Comparison of ENCODE assay signal across 22 cellular contexts in genomic region chr12:47982311-47982710, GRCh38. TPM values are rescaled to one million over a fixed set of nuclear protein-coding genes. Genes with fewer than 3 reads are reported as not detected.
"Had no signal": no experiment of that assay in that cellular context is flagged by ENCODE, and none has a peak within 500 bp of the region (broad histone marks: within the 10 kb centered on the region; RNA-seq: fewer than 3 reads in every experiment).

No MANE protein-coding gene starts in this region.

- H3K27ac ChIP-seq: brain microvascular endothelial cell had no signal

- DNase-seq: activated CD8-positive, alpha-beta memory T cell treated with anti-CD3 and anti-CD28 coated beads, Interleukin-2, amount 50 U/mL, for 4 hours; activated CD8-positive, alpha-beta T cell treated with anti-CD3 and anti-CD28 coated beads for 36 hours; activated gamma-delta T cell treated with Interleukin-2 at 50 U/mL for 16 hours; activated naive CD4-positive, alpha-beta T cell treated with anti-CD3 and anti-CD28 coated beads, Interleukin-2, amount 10 ng/mL, durations not matched to agents 7 days and 5 days; activated naive CD8-positive, alpha-beta T cell treated with anti-CD3 and anti-CD28 coated beads for 36 hours; activated T-cell treated with anti-CD3 and anti-CD28 coated beads, Interleukin-2, amount 50 U/mL, for 72 hours; brain microvascular endothelial cell; cerebellar nuclear complex; Karpas-422; NCI-H1105 treated with DMSO at 0.1 percent for 48 hours; NCI-H146; NCI-H187 treated with DMSO at 0.1 percent for 48 hours; NCI-H2081 treated with DMSO at 0.1 percent for 48 hours; NCI-H510A treated with DMSO at 0.1 percent for 48 hours; NCI-H69; PC-3; SHP77 treated with DMSO at 0.1 percent for 48 hours; T-helper 17 cell; T-helper 9 cell had no signal

- H3K4me3 ChIP-seq: K562 had no signal

- ATAC-seq: activated CD8-positive, alpha-beta T cell treated with anti-CD3 and anti-CD28 coated beads for 36 hours; activated T-cell treated with anti-CD3 and anti-CD28 coated beads, Interleukin-2, amount 50 U/mL, for 72 hours; PC-3; T-helper 17 cell; WTC11 had no signal

- H3K36me3 Mint-ChIP-seq: activated naive CD4-positive, alpha-beta T cell treated with anti-CD3 and anti-CD28 coated beads, Interleukin-2, amount 10 ng/mL, durations not matched to agents 7 days and 5 days; activated naive CD8-positive, alpha-beta T cell treated with anti-CD3 and anti-CD28 coated beads for 36 hours; WTC11 had no signal

- H3K36me3 ChIP-seq: brain microvascular endothelial cell had no signal

- H3K27ac Mint-ChIP-seq: activated CD8-positive, alpha-beta T cell treated with anti-CD3 and anti-CD28 coated beads for 36 hours; activated naive CD4-positive, alpha-beta T cell treated with anti-CD3 and anti-CD28 coated beads, Interleukin-2, amount 10 ng/mL, durations not matched to agents 7 days and 5 days; activated naive CD8-positive, alpha-beta T cell treated with anti-CD3 and anti-CD28 coated beads for 36 hours; activated T-cell treated with anti-CD3 and anti-CD28 coated beads, Interleukin-2, amount 50 U/mL, for 72 hours; activated T-helper 2 cell treated with anti-CD3 and anti-CD28 coated beads, Interferon-gamma antibody, Interleukin-2, Interleukin-4, amounts not matched to agents 10 μg/mL and 5 μg/mL and 100 μg/mL, durations not matched to agents 14 hours and 24 hours and 36 hours; T-helper 17 cell; WTC11 had no signal

- H3K4me1 Mint-ChIP-seq: activated naive CD4-positive, alpha-beta T cell treated with anti-CD3 and anti-CD28 coated beads, Interleukin-2, amount 10 ng/mL, durations not matched to agents 7 days and 5 days; activated naive CD8-positive, alpha-beta T cell treated with anti-CD3 and anti-CD28 coated beads for 36 hours; WTC11 had no signal

- H3K27me3 ChIP-seq: brain microvascular endothelial cell had no signal

- H3K9me3 Mint-ChIP-seq: activated CD8-positive, alpha-beta T cell treated with anti-CD3 and anti-CD28 coated beads for 36 hours; activated naive CD4-positive, alpha-beta T cell treated with anti-CD3 and anti-CD28 coated beads, Interleukin-2, amount 10 ng/mL, durations not matched to agents 7 days and 5 days; activated naive CD8-positive, alpha-beta T cell treated with anti-CD3 and anti-CD28 coated beads for 36 hours; activated T-cell treated with anti-CD3 and anti-CD28 coated beads, Interleukin-2, amount 50 U/mL, for 72 hours; activated T-helper 2 cell treated with anti-CD3 and anti-CD28 coated beads, Interferon-gamma antibody, Interleukin-2, Interleukin-4, amounts not matched to agents 10 μg/mL and 5 μg/mL and 100 μg/mL, durations not matched to agents 14 hours and 24 hours and 36 hours; WTC11 had no signal

- H3K4me3 Mint-ChIP-seq: activated CD8-positive, alpha-beta T cell treated with anti-CD3 and anti-CD28 coated beads for 36 hours; activated naive CD4-positive, alpha-beta T cell treated with anti-CD3 and anti-CD28 coated beads, Interleukin-2, amount 10 ng/mL, durations not matched to agents 7 days and 5 days; activated naive CD8-positive, alpha-beta T cell treated with anti-CD3 and anti-CD28 coated beads for 36 hours; activated T-cell treated with anti-CD3 and anti-CD28 coated beads, Interleukin-2, amount 50 U/mL, for 72 hours; T-helper 17 cell; WTC11 had no signal

RNA-seq across cellular contexts. Expression of gene COL2A1, which starts 22.0 kb away (rescaled TPM):
- total RNA-seq: K562, T-helper 17 cell had no signal
